In genomic region chr10:30160431-30160982, GRCh38 we compare ENCODE assay signal across 20 cellular contexts.
DNase-seq lines count a peak whose midpoint lies in the region; ATAC-seq, FAIRE-seq and TF ChIP-seq lines count a peak whose summit lies in the region.
"Had no signal": no experiment of that assay in that cellular context is flagged by ENCODE, and none has a peak within 500 bp of the region (broad histone marks: within the 10 kb centered on the region; RNA-seq: fewer than 3 reads in every experiment).

No MANE protein-coding gene starts in this region.

- no peaks in the 10 kb centered on the region for H3K36me3 Mint-ChIP-seq in Caco-2 (ENCODE audit: insufficient read depth, unreplicated experiment)
- H3K36me3 Mint-ChIP-seq in activated T-helper 2 cell treated with anti-CD3 and anti-CD28 coated beads, Interferon-gamma antibody, Interleukin-2, Interleukin-4, amounts not matched to agents 10 μg/mL and 5 μg/mL and 100 μg/mL, durations not matched to agents 14 hours and 24 hours and 36 hours (ENCODE audit: low read depth): peaks cover 8% of the 10 kb centered on the region
- H3K36me3 Mint-ChIP-seq: CD8-positive, alpha-beta T cell; stimulated activated naive B cell treated with anti-CD40 and anti-IgM and Interleukin-4, amounts not matched to agents 10 μg/mL and 1 μg/mL and 100 μg/mL, for 72 hours had no signal

- no peaks in the 10 kb centered on the region for H3K9me3 ChIP-seq in Caco-2
- H3K9me3 ChIP-seq in GM12878 (replicated peaks; ENCODE audit: control insufficient read depth, insufficient read depth, low read length): peaks cover 6% of the 10 kb centered on the region; the same call in 2 of the 3 replicates
- peaks cover 8% of the 10 kb centered on the region for H3K9me3 ChIP-seq in mesodermal cell (ENCODE audit: control insufficient read depth, low read length)
- H3K9me3 ChIP-seq: left ventricle myocardium inferior, psoas muscle, upper lobe of right lung had no signal

- peak overlapping the region; percentile 4 for H3K27ac Mint-ChIP-seq in Caco-2 (ENCODE audit: unreplicated experiment)
- no peak overlapping the region for H3K27ac Mint-ChIP-seq in activated T-helper 2 cell treated with anti-CD3 and anti-CD28 coated beads, Interferon-gamma antibody, Interleukin-2, Interleukin-4, amounts not matched to agents 10 μg/mL and 5 μg/mL and 100 μg/mL, durations not matched to agents 14 hours and 24 hours and 36 hours
- H3K27ac Mint-ChIP-seq: activated CD8-positive, alpha-beta T cell treated with anti-CD3 and anti-CD28 coated beads for 36 hours; activated T-helper 1 cell treated with anti-CD3 and anti-CD28 coated beads, Interleukin-12 subunit alpha, Interleukin-12 subunit beta, Interleukin-2, Interleukin-4 antibody, amounts not matched to agents 30 ng/mL and 10 ng/mL and 1 ng/mL, durations not matched to agents 14 hours and 24 hours and 36 hours; CD8-positive, alpha-beta T cell; stimulated activated naive B cell treated with anti-CD40 and anti-IgM and Interleukin-4, amounts not matched to agents 10 μg/mL and 1 μg/mL and 100 μg/mL, for 72 hours had no signal

- H3K27ac ChIP-seq in GM12878 (ENCODE audit: control insufficient read depth, insufficient read depth): 0 out of 2 replicates have a peak overlapping the region, but pooled peaks have one; percentile 33
- H3K27ac ChIP-seq in mesodermal cell (ENCODE audit: low read depth, low read length, severe bottlenecking): peak overlapping the region; percentile 50
- H3K27ac ChIP-seq: left ventricle myocardium inferior, PC-9, psoas muscle, upper lobe of right lung had no signal

- no TSS peak for BruUV-seq in Caco-2 (replicated peaks; lab: Mats Ljungman, UMichigan)
- no TSS peak for BruUV-seq in GM12878 (replicated peaks; lab: Mats Ljungman, UMichigan)

- SMC1A ChIA-PET in GM12878 (lab: Charles Lee; ENCODE audit: uncharacterized antibody, unreplicated experiment): no interaction called here

- TF ChIP-seq POLR2A in GM12878 (IDR thresholded peaks at IDR 0.05; ENCODE audit: low read depth, low read length): no peak

- no peak for TF ChIP-seq CTCF in Caco-2 (IDR thresholded peaks at IDR 0.05; ENCODE audit: insufficient read depth in 1 of 2, low read depth in 1 of 2, low read length in 1 of 2, severe bottlenecking in 1 of 2, unreplicated experiment in 1 of 2)
- no peak for TF ChIP-seq CTCF in GM12878 (IDR thresholded peaks at IDR 0.05 in 2 of 3, conservative IDR thresholded peaks at IDR 0.05 in 1 of 3; ENCODE audit: control insufficient read depth in 2 of 3, extremely low read depth in 1 of 3, insufficient read depth in 1 of 3, low read depth in 3 of 3, low read length in 3 of 3)

- CTCF ChIA-PET in Caco-2 (lab: Charles Lee): interaction anchor here (1.0 to 1.7 kb wide), 2 partner anchors 80 to 162 kb away, joined by 3 to 7 read pairs; no protein-coding TSS in a partner anchor
- CTCF ChIA-PET in GM12878 (lab: Yijun Ruan, JAX): no interaction called here

- POLR2A ChIA-PET in Caco-2 (lab: Charles Lee) (no interaction called here), GM12878 (lab: Charles Lee) (no interaction called here)

- TF ChIP-seq EP300 in GM12878 (IDR thresholded peaks at IDR 0.05; ENCODE audit: borderline replicate concordance in 1 of 2, control insufficient read depth in 1 of 2, low read depth in 2 of 2, low read length in 2 of 2): no peak

- H3K27me3 ChIP-seq in Caco-2 (replicated peaks; ENCODE audit: control insufficient read depth, insufficient read depth, low read length): no peaks in the 10 kb centered on the region
- H3K27me3 ChIP-seq in GM12878 (replicated peaks in 1 of 2; ENCODE audit: control insufficient read depth in 2 of 2, insufficient read depth in 2 of 2, low read length in 1 of 2): no peaks in the 10 kb centered on the region
- H3K27me3 ChIP-seq: upper lobe of right lung had no signal

- DNase-seq in Caco-2 (peak; percentile 76 to 87), HuH-7.5 (ENCODE audit: low spot score) (peak; percentile 32), GM12878 (ENCODE audit: low read depth, low spot score) (no peak), SIG-M5 treated with dmso at 0.1 percent for 504 hours (lab: John Stamatoyannopoulos, UW; ENCODE audit: unreplicated experiment) (no peak), RKO (ENCODE audit: low spot score) (no peak), AG08396 (ENCODE audit: low spot score) (no peak)
- no peak for DNase-seq in activated T-helper 2 cell treated with anti-CD3 and anti-CD28 coated beads, Interferon-gamma antibody, Interleukin-2, Interleukin-4, amounts not matched to agents 10 μg/mL and 5 μg/mL and 100 μg/mL, durations not matched to agents 14 hours and 24 hours and 36 hours (ENCODE audit: low spot score)
- DNase-seq: activated CD8-positive, alpha-beta T cell treated with anti-CD3 and anti-CD28 coated beads for 36 hours; CD8-positive, alpha-beta T cell; foreskin fibroblast; left ventricle myocardium inferior; NCI-H187; NCI-H524 treated with DMSO at 0.1 percent for 48 hours; PC-9; psoas muscle; stimulated activated CD4-positive, alpha-beta T cell treated with anti-CD3 and anti-CD28 coated beads, Interleukin-12 subunit alpha, Interleukin-12 subunit beta, amount 100 ng/mL, for 4 hours; stimulated activated naive B cell treated with anti-CD40 and anti-IgM and Interleukin-4, amounts not matched to agents 10 μg/mL and 1 μg/mL and 100 μg/mL, for 72 hours; upper lobe of right lung had no signal

- H3K4me3 ChIP-seq in Caco-2 (ENCODE audit: low read depth, low read length) (no peak overlapping the region), GM12878 (no peak overlapping the region), mesodermal cell (ENCODE audit: extremely low read depth, insufficient read depth, low read length, poor library complexity, severe bottlenecking) (no peak overlapping the region)
- H3K4me3 ChIP-seq: left ventricle myocardium inferior, PC-9, psoas muscle, upper lobe of right lung had no signal

- H3K4me3 Mint-ChIP-seq in Caco-2 (ENCODE audit: unreplicated experiment): no peak overlapping the region
- no peak overlapping the region for H3K4me3 Mint-ChIP-seq in activated T-helper 2 cell treated with anti-CD3 and anti-CD28 coated beads, Interferon-gamma antibody, Interleukin-2, Interleukin-4, amounts not matched to agents 10 μg/mL and 5 μg/mL and 100 μg/mL, durations not matched to agents 14 hours and 24 hours and 36 hours (ENCODE audit: low read depth)
- H3K4me3 Mint-ChIP-seq: activated CD8-positive, alpha-beta T cell treated with anti-CD3 and anti-CD28 coated beads for 36 hours; activated T-helper 1 cell treated with anti-CD3 and anti-CD28 coated beads, Interleukin-12 subunit alpha, Interleukin-12 subunit beta, Interleukin-2, Interleukin-4 antibody, amounts not matched to agents 30 ng/mL and 10 ng/mL and 1 ng/mL, durations not matched to agents 14 hours and 24 hours and 36 hours; CD8-positive, alpha-beta T cell; stimulated activated naive B cell treated with anti-CD40 and anti-IgM and Interleukin-4, amounts not matched to agents 10 μg/mL and 1 μg/mL and 100 μg/mL, for 72 hours had no signal

- in situ Hi-C loops in GM12878 (cut with MboI): no loop called here

- peaks cover 30% of the 10 kb centered on the region for H3K4me1 ChIP-seq in Caco-2
- H3K4me1 ChIP-seq in GM12878 (ENCODE audit: control insufficient read depth, insufficient read depth, low read length): no peaks in the 10 kb centered on the region; the same call in 1 of the 2 replicates
- H3K4me1 ChIP-seq in mesodermal cell (ENCODE audit: control insufficient read depth, insufficient read depth, low read length, poor library complexity, severe bottlenecking): peaks cover 11% of the 10 kb centered on the region
- H3K4me1 ChIP-seq: left ventricle myocardium inferior, psoas muscle, upper lobe of right lung had no signal

- H3K79me2 ChIP-seq in GM12878 (ENCODE audit: control insufficient read depth, insufficient read depth, low read length): no peaks in the 10 kb centered on the region

- no peaks in the 10 kb centered on the region for H3K36me3 ChIP-seq in Caco-2 (ENCODE audit: control insufficient read depth, insufficient read depth, low read length)
- H3K36me3 ChIP-seq in GM12878 (ENCODE audit: control insufficient read depth in 2 of 2, insufficient read depth in 2 of 2, low read length in 1 of 2): no peaks in the 10 kb centered on the region
- H3K36me3 ChIP-seq in mesodermal cell (ENCODE audit: control insufficient read depth, insufficient read depth, low read length): no peaks in the 10 kb centered on the region
- H3K36me3 ChIP-seq: left ventricle myocardium inferior, upper lobe of right lung had no signal

- peak; percentile 42 for ATAC-seq in GM12878
- ATAC-seq: activated CD8-positive, alpha-beta T cell treated with anti-CD3 and anti-CD28 coated beads for 36 hours; CD8-positive, alpha-beta T cell; psoas muscle; stimulated activated naive B cell treated with anti-CD40 and anti-IgM and Interleukin-4, amounts not matched to agents 10 μg/mL and 1 μg/mL and 100 μg/mL, for 72 hours; upper lobe of right lung had no signal

- no peaks in the 10 kb centered on the region for H4K20me1 ChIP-seq in GM12878 (ENCODE audit: control insufficient read depth, insufficient read depth)

- peaks cover 18% of the 10 kb centered on the region for H3K9me3 Mint-ChIP-seq in Caco-2 (ENCODE audit: unreplicated experiment)
- peaks cover 13% of the 10 kb centered on the region for H3K9me3 Mint-ChIP-seq in activated T-helper 2 cell treated with anti-CD3 and anti-CD28 coated beads, Interferon-gamma antibody, Interleukin-2, Interleukin-4, amounts not matched to agents 10 μg/mL and 5 μg/mL and 100 μg/mL, durations not matched to agents 14 hours and 24 hours and 36 hours
- H3K9me3 Mint-ChIP-seq: activated CD8-positive, alpha-beta T cell treated with anti-CD3 and anti-CD28 coated beads for 36 hours; CD8-positive, alpha-beta T cell had no signal

- 20% methylated on average over 5 of the region's 5 CpGs for WGBS in GM12878 (ENCODE audit: insufficient coverage, insufficient replicate concordance, low lambda C conversion rate, missing lambda C conversion rate)
- WGBS in mesodermal cell (ENCODE audit: insufficient coverage in 2 of 2), 2 experiments: 32 to 38% methylated on average over 2 to 5 of the region's 5 CpGs

- TF ChIP-seq RAD21 in GM12878 (IDR thresholded peaks at IDR 0.05; ENCODE audit: insufficient read depth, low read depth, low read length): no peak

- intact Hi-C loops in Caco-2 (cut with micrococcal nuclease; ENCODE audit: unreplicated experiment): loop anchor here (1.0 to 2.0 kb wide), 3 partner anchors 11 to 162 kb away; no protein-coding TSS in a partner anchor
- intact Hi-C loops in GM12878 (cut with micrococcal nuclease; ENCODE audit: unreplicated experiment): no loop called here
- intact Hi-C loops in activated T-helper 2 cell treated with anti-CD3 and anti-CD28 coated beads, Interferon-gamma antibody, Interleukin-2, Interleukin-4, amounts not matched to agents 10 μg/mL and 5 μg/mL and 100 μg/mL, durations not matched to agents 14 hours and 24 hours and 36 hours (cut with micrococcal nuclease): no loop called here

- peaks cover 26% of the 10 kb centered on the region for H3K4me1 Mint-ChIP-seq in Caco-2 (ENCODE audit: low read depth, unreplicated experiment)
- peaks cover 22% of the 10 kb centered on the region for H3K4me1 Mint-ChIP-seq in activated T-helper 2 cell treated with anti-CD3 and anti-CD28 coated beads, Interferon-gamma antibody, Interleukin-2, Interleukin-4, amounts not matched to agents 10 μg/mL and 5 μg/mL and 100 μg/mL, durations not matched to agents 14 hours and 24 hours and 36 hours (ENCODE audit: low read depth)
- H3K4me1 Mint-ChIP-seq: stimulated activated naive B cell treated with anti-CD40 and anti-IgM and Interleukin-4, amounts not matched to agents 10 μg/mL and 1 μg/mL and 100 μg/mL, for 72 hours had no signal

- H3K9ac ChIP-seq in GM12878 (ENCODE audit: control insufficient read depth, insufficient read depth, low read length): no peak overlapping the region

- no peak overlapping the region for H3K4me2 ChIP-seq in GM12878 (ENCODE audit: control insufficient read depth, insufficient read depth)
- H3K4me2 ChIP-seq: PC-9 had no signal

- H3K27me3 Mint-ChIP-seq in Caco-2 (ENCODE audit: insufficient read depth, unreplicated experiment): no peaks in the 10 kb centered on the region
- peaks cover 17% of the 10 kb centered on the region for H3K27me3 Mint-ChIP-seq in activated T-helper 2 cell treated with anti-CD3 and anti-CD28 coated beads, Interferon-gamma antibody, Interleukin-2, Interleukin-4, amounts not matched to agents 10 μg/mL and 5 μg/mL and 100 μg/mL, durations not matched to agents 14 hours and 24 hours and 36 hours (ENCODE audit: low read depth)

- no peak for FAIRE-seq in GM12878 (lab: Jason Lieb, UNC)

- RAD21 ChIA-PET in GM12878 (lab: Charles Lee; ENCODE audit: unreplicated experiment): no interaction called here

- H2AFZ ChIP-seq in GM12878 (ENCODE audit: control insufficient read depth, low read depth, low read length): peak overlapping the region; percentile 17; the same call in 1 of the 2 replicates
- H2AFZ ChIP-seq: PC-9 had no signal

Comparison
In these comparisons a context has a peak if more than half of its experiments do, and no peak if none do; other contexts are left out.
1. DNase-seq: peak in Caco-2 (2 of 2) and HuH-7.5 (single experiment); none in GM12878 (single experiment), SIG-M5 treated with dmso at 0.1 percent for 504 hours (single experiment), activated T-helper 2 cell treated with anti-CD3 and anti-CD28 coated beads, Interferon-gamma antibody, Interleukin-2, Interleukin-4, amounts not matched to agents 10 μg/mL and 5 μg/mL and 100 μg/mL, durations not matched to agents 14 hours and 24 hours and 36 hours (single experiment), RKO (single experiment) and AG08396 (single experiment).